Comparison of ENCODE assay signal across 7 cellular contexts in the genomic region with DNA sequence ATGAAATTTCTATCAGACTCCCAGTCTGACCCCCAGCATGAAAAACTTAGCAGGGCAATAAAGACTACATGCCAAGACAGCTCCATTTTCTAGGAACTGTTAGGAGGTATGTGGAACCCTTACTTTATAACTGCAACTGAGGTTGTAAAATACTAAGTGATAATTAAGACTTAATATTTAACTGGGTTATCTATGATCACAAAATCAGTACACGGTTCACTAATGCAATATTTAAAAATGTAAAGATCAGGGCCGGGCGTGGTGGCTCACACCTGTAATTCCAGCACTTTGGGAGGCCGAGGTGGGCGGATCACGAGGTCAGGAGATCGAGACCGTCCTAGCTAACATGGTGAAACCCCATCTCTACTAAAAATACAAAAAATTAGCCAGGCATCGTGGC. TPM values are rescaled to one million over a fixed set of nuclear protein-coding genes. Genes with fewer than 3 reads are reported as not detected.
"Had no signal": no experiment of that assay in that cellular context is flagged by ENCODE, and none has a peak within 500 bp of the region (broad histone marks: within the 10 kb centered on the region; RNA-seq: fewer than 3 reads in every experiment).

TSS of gene LCT (minus strand) at position 101 of the 400 bp plus-strand sequence. CDS start at position 86, 15 bp downstream.

RNA-seq across cellular contexts. Expression of gene LCT, which starts in this region (rescaled TPM):
- total RNA-seq: activated B cell treated with CpG ODN at 0.5 μM for 24 hours, aorta, body of pancreas, chondrocyte, dermis blood vessel endothelial cell, gastroesophageal sphincter, heart right ventricle had no signal
